16 cellular contexts compared by ENCODE assay signal in the genomic region with DNA sequence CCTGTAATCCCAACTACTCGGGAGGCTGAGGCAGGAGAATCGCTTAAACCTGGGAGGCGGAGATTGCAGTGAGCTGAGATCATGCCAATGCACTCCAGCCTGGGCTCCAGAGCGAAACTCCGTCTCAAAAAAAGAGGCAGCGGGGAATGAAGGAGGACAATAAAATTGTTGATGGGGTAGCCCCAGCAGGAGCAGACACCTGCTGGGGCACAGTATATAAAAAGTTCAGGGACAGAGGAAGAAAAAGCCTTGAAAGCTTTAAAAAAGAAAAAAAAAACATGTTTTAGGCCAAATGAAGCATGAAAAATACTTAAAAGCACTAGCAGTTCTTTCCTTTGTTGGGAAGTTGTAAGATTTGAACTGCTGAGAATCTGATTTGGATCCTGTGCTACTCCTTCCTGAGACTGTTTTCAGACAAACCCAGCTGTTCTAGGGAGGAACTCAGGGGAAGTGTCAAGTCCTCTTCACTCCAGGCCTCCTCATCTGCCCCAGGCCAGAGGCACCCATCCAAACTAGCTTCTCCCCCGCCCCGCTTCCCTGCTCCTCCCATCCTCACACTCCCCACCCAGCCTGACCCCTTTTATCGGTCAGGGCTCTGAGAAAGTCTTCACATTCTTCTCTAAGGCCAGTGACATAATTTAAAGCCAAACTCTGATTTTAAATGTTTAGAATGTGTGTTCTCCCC. TPM values are rescaled to one million over a fixed set of nuclear protein-coding genes. Genes with fewer than 3 reads are reported as not detected.
DNase-seq lines count a peak whose midpoint lies in the region; ATAC-seq and TF ChIP-seq lines count a peak whose summit lies in the region.
"Had no signal": no experiment of that assay in that cellular context is flagged by ENCODE, and none has a peak within 500 bp of the region (broad histone marks: within the 10 kb centered on the region; RNA-seq: fewer than 3 reads in every experiment).

No MANE protein-coding gene starts in this region.

- in situ Hi-C loops in GM13977 (cut with MboI; ENCODE audit: low pct_unique_long_range_greater_than_20kb, low sequenced_read_pairs, unreplicated experiment): no loop called here

- peak; percentile 60 for ATAC-seq in left ventricle myocardium superior
- ATAC-seq: naive thymus-derived CD4-positive, alpha-beta T cell had no signal

- H3K27ac ChIP-seq in caudate nucleus (ENCODE audit: low read depth, low read length): peak overlapping the region; percentile 2

- peaks cover 28% of the 10 kb centered on the region for H3K4me1 Mint-ChIP-seq in osteocyte (ENCODE audit: unreplicated experiment)
- H3K4me1 Mint-ChIP-seq in activated T-helper 1 cell treated with anti-CD3 and anti-CD28 coated beads, Interleukin-12 subunit alpha, Interleukin-12 subunit beta, Interleukin-2, Interleukin-4 antibody, amounts not matched to agents 30 ng/mL and 10 ng/mL and 1 ng/mL, durations not matched to agents 14 hours and 24 hours and 36 hours (ENCODE audit: low read depth): peaks cover 15% of the 10 kb centered on the region

- intact Hi-C loops in left ventricle myocardium superior (cut with micrococcal nuclease) (no loop called here), posterior vena cava (cut with DNase I) (no loop called here)
- intact Hi-C loops in activated T-helper 1 cell treated with anti-CD3 and anti-CD28 coated beads, Interleukin-12 subunit alpha, Interleukin-12 subunit beta, Interleukin-2, Interleukin-4 antibody, amounts not matched to agents 30 ng/mL and 10 ng/mL and 1 ng/mL, durations not matched to agents 14 hours and 24 hours and 36 hours (cut with micrococcal nuclease): loop anchor here (10.0 kb wide), 1 partner anchor 435 kb away; a partner anchor contains a TSS

- peak; percentile 77 for DNase-seq in ELF-1 (ENCODE audit: low read depth, low spot score)
- no peak for DNase-seq in caudate nucleus (lab: John Stamatoyannopoulos, UW)
- DNase-seq in left ventricle myocardium superior: peak; percentile 59
- no peak for DNase-seq in osteocyte (ENCODE audit: extremely low spot score, unreplicated experiment)
- no peak for DNase-seq in posterior vena cava (ENCODE audit: low spot score)
- DNase-seq in activated T-helper 1 cell treated with anti-CD3 and anti-CD28 coated beads, Interleukin-12 subunit alpha, Interleukin-12 subunit beta, Interleukin-2, Interleukin-4 antibody, amounts not matched to agents 30 ng/mL and 10 ng/mL and 1 ng/mL, durations not matched to agents 14 hours and 24 hours and 36 hours (ENCODE audit: low spot score): no peak
- no peak for DNase-seq in NCI-H446 treated with DMSO at 0.1 percent for 48 hours (lab: John Stamatoyannopoulos, UW)
- no peak for DNase-seq in GM13977 (ENCODE audit: low spot score)
- DNase-seq: Caco-2; dorsolateral prefrontal cortex; foreskin melanocyte; GF-D8; kidney glomerular epithelial cell; naive thymus-derived CD4-positive, alpha-beta T cell; T1000 had no signal

- peak overlapping the region; percentile 50 for H3K27ac Mint-ChIP-seq in osteocyte (ENCODE audit: unreplicated experiment)
- H3K27ac Mint-ChIP-seq in activated T-helper 1 cell treated with anti-CD3 and anti-CD28 coated beads, Interleukin-12 subunit alpha, Interleukin-12 subunit beta, Interleukin-2, Interleukin-4 antibody, amounts not matched to agents 30 ng/mL and 10 ng/mL and 1 ng/mL, durations not matched to agents 14 hours and 24 hours and 36 hours: no peak overlapping the region
- H3K27ac Mint-ChIP-seq: stimulated activated memory B cell treated with anti-CD40 and anti-IgM and Interleukin-4, amounts not matched to agents 10 μg/mL and 1 μg/mL and 100 μg/mL, for 72 hours had no signal

- TF ChIP-seq CTCF in osteocyte (IDR thresholded peaks at IDR 0.05) (no peak), GM13977 (IDR thresholded peaks at IDR 0.05; ENCODE audit: extremely low read depth, insufficient read depth, missing control alignments) (no peak)

- H3K4me3 Mint-ChIP-seq in osteocyte (ENCODE audit: unreplicated experiment): peak overlapping the region; percentile 14
- H3K4me3 Mint-ChIP-seq in activated T-helper 1 cell treated with anti-CD3 and anti-CD28 coated beads, Interleukin-12 subunit alpha, Interleukin-12 subunit beta, Interleukin-2, Interleukin-4 antibody, amounts not matched to agents 30 ng/mL and 10 ng/mL and 1 ng/mL, durations not matched to agents 14 hours and 24 hours and 36 hours: no peak overlapping the region
- H3K4me3 Mint-ChIP-seq: naive thymus-derived CD4-positive, alpha-beta T cell; stimulated activated memory B cell treated with anti-CD40 and anti-IgM and Interleukin-4, amounts not matched to agents 10 μg/mL and 1 μg/mL and 100 μg/mL, for 72 hours had no signal

- no peaks in the 10 kb centered on the region for H3K9me3 Mint-ChIP-seq in osteocyte (ENCODE audit: unreplicated experiment)
- no peaks in the 10 kb centered on the region for H3K9me3 Mint-ChIP-seq in activated T-helper 1 cell treated with anti-CD3 and anti-CD28 coated beads, Interleukin-12 subunit alpha, Interleukin-12 subunit beta, Interleukin-2, Interleukin-4 antibody, amounts not matched to agents 30 ng/mL and 10 ng/mL and 1 ng/mL, durations not matched to agents 14 hours and 24 hours and 36 hours
- H3K9me3 Mint-ChIP-seq: stimulated activated memory B cell treated with anti-CD40 and anti-IgM and Interleukin-4, amounts not matched to agents 10 μg/mL and 1 μg/mL and 100 μg/mL, for 72 hours had no signal

- H3K36me3 Mint-ChIP-seq in osteocyte (ENCODE audit: unreplicated experiment): no peaks in the 10 kb centered on the region
- peaks cover 2% of the 10 kb centered on the region for H3K36me3 Mint-ChIP-seq in activated T-helper 1 cell treated with anti-CD3 and anti-CD28 coated beads, Interleukin-12 subunit alpha, Interleukin-12 subunit beta, Interleukin-2, Interleukin-4 antibody, amounts not matched to agents 30 ng/mL and 10 ng/mL and 1 ng/mL, durations not matched to agents 14 hours and 24 hours and 36 hours (ENCODE audit: low read depth)
- H3K36me3 Mint-ChIP-seq: stimulated activated memory B cell treated with anti-CD40 and anti-IgM and Interleukin-4, amounts not matched to agents 10 μg/mL and 1 μg/mL and 100 μg/mL, for 72 hours had no signal

- peaks cover 28% of the 10 kb centered on the region for H3K27me3 Mint-ChIP-seq in osteocyte (ENCODE audit: unreplicated experiment)
- H3K27me3 Mint-ChIP-seq in activated T-helper 1 cell treated with anti-CD3 and anti-CD28 coated beads, Interleukin-12 subunit alpha, Interleukin-12 subunit beta, Interleukin-2, Interleukin-4 antibody, amounts not matched to agents 30 ng/mL and 10 ng/mL and 1 ng/mL, durations not matched to agents 14 hours and 24 hours and 36 hours (ENCODE audit: insufficient read depth): peaks cover 57% of the 10 kb centered on the region

RNA-seq across cellular contexts. Expression of a gene that starts 5.0 kb away (rescaled TPM):
- total RNA-seq in left ventricle myocardium superior (4.4 TPM), osteocyte (2.9 and 3.9 TPM in 2 replicates), posterior vena cava (10 to 100 TPM; 17.9 to 22.9 TPM)
- total RNA-seq in activated T-helper 1 cell treated with anti-CD3 and anti-CD28 coated beads, Interleukin-12 subunit alpha, Interleukin-12 subunit beta, Interleukin-2, Interleukin-4 antibody, amounts not matched to agents 30 ng/mL and 10 ng/mL and 1 ng/mL, durations not matched to agents 14 hours and 24 hours and 36 hours: 0.15 TPM in 1 of 2 replicates, not detected in the other

RNA-seq across cellular contexts. Expression of a gene that starts 39.6 kb away (rescaled TPM):
- total RNA-seq in left ventricle myocardium superior (0.77 TPM), osteocyte (1.3 and 2.0 TPM in 2 replicates), posterior vena cava (under 1 TPM; 0.62 to 0.83 TPM)
- 0.18 and 0.32 TPM in 2 replicates for total RNA-seq in activated T-helper 1 cell treated with anti-CD3 and anti-CD28 coated beads, Interleukin-12 subunit alpha, Interleukin-12 subunit beta, Interleukin-2, Interleukin-4 antibody, amounts not matched to agents 30 ng/mL and 10 ng/mL and 1 ng/mL, durations not matched to agents 14 hours and 24 hours and 36 hours
- total RNA-seq: naive thymus-derived CD4-positive, alpha-beta T cell had no signal

Comparison
In these comparisons a context has a peak if more than half of its experiments do, and no peak if none do; other contexts are left out.
1. DNase-seq: peak in ELF-1 (single experiment) and left ventricle myocardium superior (single experiment); none in caudate nucleus (0 of 61), osteocyte (single experiment), posterior vena cava (single experiment), activated T-helper 1 cell treated with anti-CD3 and anti-CD28 coated beads, Interleukin-12 subunit alpha, Interleukin-12 subunit beta, Interleukin-2, Interleukin-4 antibody, amounts not matched to agents 30 ng/mL and 10 ng/mL and 1 ng/mL, durations not matched to agents 14 hours and 24 hours and 36 hours (single experiment), NCI-H446 treated with DMSO at 0.1 percent for 48 hours (single experiment) and GM13977 (single experiment).